In genomic region chr5:179998485-179998884, GRCh38 we compare ENCODE assay signal across 8 cellular contexts.
"Had no signal": no experiment of that assay in that cellular context is flagged by ENCODE, and none has a peak within 500 bp of the region (broad histone marks: within the 10 kb centered on the region; RNA-seq: fewer than 3 reads in every experiment).

No MANE protein-coding gene starts in this region.

- DNase-seq: GDM1, GF-D8 had no signal

- ATAC-seq: GM12878 had no signal

- H3K4me3 ChIP-seq: GM12878 had no signal

- FAIRE-seq: G401.6, GM12878, GM12891, GM12892, GM18507, GM19239 had no signal
